Comparison of ENCODE assay signal across 15 cellular contexts in genomic region chr17:81093576-81094223, GRCh38. TPM values are rescaled to one million over a fixed set of nuclear protein-coding genes. Genes with fewer than 3 reads are reported as not detected.
DNase-seq lines count a peak whose midpoint lies in the region; ATAC-seq, FAIRE-seq and TF ChIP-seq lines count a peak whose summit lies in the region.
"Had no signal": no experiment of that assay in that cellular context is flagged by ENCODE, and none has a peak within 500 bp of the region (broad histone marks: within the 10 kb centered on the region; RNA-seq: fewer than 3 reads in every experiment).

No MANE protein-coding gene starts in this region.

- peaks cover 46% of the 10 kb centered on the region for H3K4me1 ChIP-seq in KMS-11 (ENCODE audit: low read depth, poor library complexity, severe bottlenecking)
- peaks cover 46% of the 10 kb centered on the region for H3K4me1 ChIP-seq in astrocyte (ENCODE audit: insufficient read depth, low read length)
- peaks cover 22 to 53% (median 45%) of the 10 kb centered on the region in 4 donors for H3K4me1 ChIP-seq in transverse colon

- H3K4me3 ChIP-seq in KMS-11 (IDR thresholded peaks at IDR 0.05; ENCODE audit: insufficient read depth, low read depth, low read length) (no peak overlapping the region), astrocyte (ENCODE audit: insufficient read depth, low read depth, low read length) (no peak overlapping the region), transverse colon (no peak overlapping the region)
- H3K4me3 ChIP-seq: psoas muscle had no signal

- no peak for DNase-seq in astrocyte (ENCODE audit: low read depth)
- DNase-seq in transverse colon: no peak
- DNase-seq in Calu3: no peak
- no peak for DNase-seq in stimulated activated CD4-positive, alpha-beta T cell treated with anti-CD3 and anti-CD28 coated beads, Interleukin-1b, Interleukin-23, amount 100 ng/mL, for 48 hours
- DNase-seq: activated CD4-positive, alpha-beta memory T cell treated with anti-CD3 and anti-CD28 coated beads for 36 hours; activated effector memory CD4-positive, alpha-beta T cell treated with Interleukin-2 at 50 U/mL for 16 hours; DMS 273 treated with DMSO at 0.1 percent for 48 hours; NCI-H1105 treated with DMSO at 0.1 percent for 48 hours; NK-92 treated with Interleukin-12 subunit alpha and Interleukin-12 subunit beta, amount 100 ng/mL, for 24 hours; psoas muscle; stimulated activated CD4-positive, alpha-beta T cell treated with anti-CD3 and anti-CD28 coated beads, Interleukin-4, amount 100 ng/mL, for 1 hour; stimulated activated naive CD8-positive, alpha-beta T cell treated with anti-CD3 and anti-CD28 coated beads, Interleukin-15, Interleukin-2, amounts not matched to agents 100 U/mL and 50 U/mL, for 24 hours had no signal

- H3K79me2 ChIP-seq in KMS-11 (ENCODE audit: insufficient read depth, low read depth) (no peaks in the 10 kb centered on the region), astrocyte (ENCODE audit: insufficient read depth, low read length) (no peaks in the 10 kb centered on the region)

- no peak overlapping the region for H3K9ac ChIP-seq in KMS-11
- H3K9ac ChIP-seq in astrocyte (ENCODE audit: low read length): peak overlapping the region; percentile 77

- TF ChIP-seq POLR2A in transverse colon (IDR thresholded peaks at IDR 0.05): no peak

- TF ChIP-seq CTCF in KMS-11 (conservative IDR thresholded peaks at IDR 0.05; ENCODE audit: low read depth, low read length) (no peak), astrocyte (IDR thresholded peaks at IDR 0.05; ENCODE audit: insufficient read depth, low read depth, low read length) (no peak), transverse colon (IDR thresholded peaks at IDR 0.05) (no peak), Calu3 (IDR thresholded peaks at IDR 0.05; ENCODE audit: unreplicated experiment) (no peak)

- H3K9me3 Mint-ChIP-seq in astrocyte (ENCODE audit: unreplicated experiment) (no peaks in the 10 kb centered on the region), Calu3 (ENCODE audit: low read depth, unreplicated experiment) (no peaks in the 10 kb centered on the region)
- H3K9me3 Mint-ChIP-seq: activated CD4-positive, alpha-beta memory T cell treated with anti-CD3 and anti-CD28 coated beads for 36 hours had no signal

- H3K9me3 ChIP-seq in astrocyte (ENCODE audit: insufficient read depth, low read depth, low read length) (no peaks in the 10 kb centered on the region), transverse colon (no peaks in the 10 kb centered on the region)
- H3K9me3 ChIP-seq: psoas muscle had no signal

- 58 to 86% methylated on average over 6 to 21 of the region's 21 CpGs for WGBS in transverse colon (ENCODE audit: low coverage in 1 of 2), 2 donors

- H3K4me3 Mint-ChIP-seq in astrocyte (ENCODE audit: unreplicated experiment) (no peak overlapping the region), Calu3 (ENCODE audit: low read depth, unreplicated experiment) (no peak overlapping the region)
- H3K4me3 Mint-ChIP-seq: activated CD4-positive, alpha-beta memory T cell treated with anti-CD3 and anti-CD28 coated beads for 36 hours had no signal

- H3K27me3 ChIP-seq in KMS-11 (ENCODE audit: insufficient read depth, low read depth) (peaks cover 93% of the 10 kb centered on the region), astrocyte (ENCODE audit: insufficient read depth, low read length) (no peaks in the 10 kb centered on the region), layer of hippocampus (ENCODE audit: control insufficient read depth, insufficient read depth, low read length) (no peaks in the 10 kb centered on the region), transverse colon (no peaks in the 10 kb centered on the region)

- H3K36me3 Mint-ChIP-seq in astrocyte (ENCODE audit: low read depth, unreplicated experiment) (no peaks in the 10 kb centered on the region), Calu3 (ENCODE audit: insufficient read depth, unreplicated experiment) (peaks cover 17% of the 10 kb centered on the region)
- H3K36me3 Mint-ChIP-seq: activated CD4-positive, alpha-beta memory T cell treated with anti-CD3 and anti-CD28 coated beads for 36 hours had no signal

- peak overlapping the region; percentile 63; the same call in 1 of the 2 replicates for H3K4me2 ChIP-seq in KMS-11
- H3K4me2 ChIP-seq in astrocyte (ENCODE audit: low read length): no peak overlapping the region

- H3K27me3 Mint-ChIP-seq in astrocyte (ENCODE audit: low read depth, unreplicated experiment) (no peaks in the 10 kb centered on the region), Calu3 (ENCODE audit: unreplicated experiment) (no peaks in the 10 kb centered on the region)
- H3K27me3 Mint-ChIP-seq: activated CD4-positive, alpha-beta memory T cell treated with anti-CD3 and anti-CD28 coated beads for 36 hours had no signal

- BruUV-seq in Calu3 (replicated peaks; lab: Mats Ljungman, UMichigan): no TSS peak

- FAIRE-seq in astrocyte (lab: Jason Lieb, UNC): no peak

- no peak for ATAC-seq in HG02763 (IDR thresholded peaks at IDR 0.05; ENCODE audit: unreplicated experiment)
- ATAC-seq: stimulated activated naive CD8-positive, alpha-beta T cell treated with anti-CD3 and anti-CD28 coated beads, Interleukin-15, Interleukin-2, amounts not matched to agents 100 U/mL and 50 U/mL, for 24 hours had no signal

- H3K4me1 Mint-ChIP-seq in astrocyte (ENCODE audit: low read depth, unreplicated experiment) (peaks cover 28% of the 10 kb centered on the region), Calu3 (ENCODE audit: low read depth, unreplicated experiment) (peaks cover 33% of the 10 kb centered on the region)

- CTCF ChIA-PET in Calu3 (lab: Charles Lee): interaction anchor here (1.6 kb wide), 1 partner anchor 70 kb away, joined by 7 read pairs; no protein-coding TSS in a partner anchor

- intact Hi-C loops in transverse colon (cut with DNase I; ENCODE audit: low total_unique reads): loop anchor here (2.0 kb wide), 1 partner anchor 103 kb away; the partner anchor contains the start of gene CHMP6
- intact Hi-C loops in Calu3 (cut with micrococcal nuclease; ENCODE audit: unreplicated experiment): no loop called here

- in situ Hi-C loops in transverse colon (cut with MboI; ENCODE audit: low pct_ligation_motif_present in 1 of 4, low pct_unique_long_range_greater_than_20kb in 1 of 4, low sequenced_read_pairs in 3 of 4): loop anchor here in 2 of 4 donors (10.0 kb wide), 1 partner anchor 69 kb away; no protein-coding TSS in a partner anchor

- no peaks in the 10 kb centered on the region for H4K20me1 ChIP-seq in KMS-11 (ENCODE audit: insufficient read depth)
- peaks cover 30% of the 10 kb centered on the region for H4K20me1 ChIP-seq in astrocyte (ENCODE audit: insufficient read depth, low read length)

- TF ChIP-seq EP300 in transverse colon (IDR thresholded peaks at IDR 0.05; ENCODE audit: low read depth): no peak

- H3K27ac ChIP-seq in KMS-11 (no peak overlapping the region), astrocyte (ENCODE audit: low read depth, low read length) (peak overlapping the region; percentile 85), layer of hippocampus (ENCODE audit: low read depth, low read length) (peak overlapping the region; percentile 90), transverse colon (peak overlapping the region; percentile 47 to 76 (median 75))
- H3K27ac ChIP-seq: psoas muscle had no signal

- no peaks in the 10 kb centered on the region for H3K36me3 ChIP-seq in KMS-11 (ENCODE audit: insufficient read depth)
- H3K36me3 ChIP-seq in astrocyte (ENCODE audit: insufficient read depth, low read length): no peaks in the 10 kb centered on the region
- no peaks in the 10 kb centered on the region for H3K36me3 ChIP-seq in transverse colon

- H2AFZ ChIP-seq in KMS-11 (ENCODE audit: low read depth): no peak overlapping the region
- no peak overlapping the region for H2AFZ ChIP-seq in astrocyte (ENCODE audit: low read depth, low read length)

- H3K27ac Mint-ChIP-seq in astrocyte (ENCODE audit: unreplicated experiment) (peak overlapping the region; percentile 58), Calu3 (ENCODE audit: unreplicated experiment) (no peak overlapping the region)

RNA-seq across cellular contexts. Expression of gene BAIAP2, which starts 58.7 kb away (rescaled TPM):
- total RNA-seq in astrocyte (43.3 and 51.4 TPM in 2 replicates), transverse colon (10 to 100 TPM; 11.7 to 62.1 (median 39.6) TPM), Calu3 (2022) (58.0 and 58.8 TPM in 2 replicates)
